ENCODE assay signal across 9 cellular contexts in genomic region chr15:43278869-43279268, GRCh38. TPM values are rescaled to one million over a fixed set of nuclear protein-coding genes. Genes with fewer than 3 reads are reported as not detected.
"Had no signal": no experiment of that assay in that cellular context is flagged by ENCODE, and none has a peak within 500 bp of the region (broad histone marks: within the 10 kb centered on the region; RNA-seq: fewer than 3 reads in every experiment).

No MANE protein-coding gene starts in this region.

- ATAC-seq: GM23338 had no signal

- H3K4me1 Mint-ChIP-seq: GM23338 had no signal

- H3K4me3 Mint-ChIP-seq: GM23338, H9 had no signal

- H2AFZ ChIP-seq: GM23338 had no signal

- H3K27ac Mint-ChIP-seq: GM23338 had no signal

- H3K4me2 ChIP-seq: GM23338 had no signal

- DNase-seq: H9, HCEC 1CT, IMR-90, KBM-7 had no signal

- H3K4me3 ChIP-seq: GM23338 had no signal

- FAIRE-seq: H1, H54, HTR-8/SVneo had no signal

- H3K9me3 Mint-ChIP-seq: GM23338, H9 had no signal

RNA-seq across cellular contexts. Expression of gene TGM5, which starts 12.1 kb away (rescaled TPM):
- total RNA-seq: GM23338, H1, H9, HT-29, IMR-90 had no signal
- polyA plus RNA-seq: GM23338, H1, IMR-90 had no signal

RNA-seq across cellular contexts. Expression of gene TGM7, which starts 23.2 kb away (rescaled TPM):
- total RNA-seq: GM23338, H1, H9, HT-29, IMR-90 had no signal
- polyA plus RNA-seq: IMR-90 had no signal

RNA-seq across cellular contexts. Expression of gene EPB42, which starts 58.1 kb away (rescaled TPM):
- total RNA-seq: GM23338, H1, H9, HT-29, IMR-90 had no signal
- polyA plus RNA-seq: GM23338, H1, IMR-90 had no signal
